Comparison of ENCODE assay signal across 10 cellular contexts in genomic region chr12:14937689-14938088, GRCh38. TPM values are rescaled to one million over a fixed set of nuclear protein-coding genes. Genes with fewer than 3 reads are reported as not detected.
DNase-seq lines count a peak whose midpoint lies in the region; ATAC-seq, FAIRE-seq and TF ChIP-seq lines count a peak whose summit lies in the region.
"Had no signal": no experiment of that assay in that cellular context is flagged by ENCODE, and none has a peak within 500 bp of the region (broad histone marks: within the 10 kb centered on the region; RNA-seq: fewer than 3 reads in every experiment).

No MANE protein-coding gene starts in this region.

- H3K4me3 ChIP-seq in GM12875 (ENCODE audit: low read depth, low read length) (no peak overlapping the region), choroid plexus epithelial cell (ENCODE audit: low read depth, low read length) (no peak overlapping the region)

- intact Hi-C loops in Right ventricle myocardium superior (cut with DNase I), result no loop called here

- FAIRE-seq in RCC 7860 (lab: Jason Lieb, UNC), result no peak
- FAIRE-seq: TTC549 had no signal

- TF ChIP-seq CTCF in GM12875 (IDR thresholded peaks at IDR 0.05; ENCODE audit: borderline replicate concordance, insufficient read depth, low read depth, low read length) (peak; percentile 48; the same call in 1 of the 2 replicates), choroid plexus epithelial cell (conservative IDR thresholded peaks at IDR 0.05; ENCODE audit: low read depth, low read length) (peak; percentile 21)

- no peak for ATAC-seq in GM21619 (IDR thresholded peaks at IDR 0.05; ENCODE audit: unreplicated experiment)
- ATAC-seq in Right ventricle myocardium superior (ENCODE audit: poor library complexity), result no peak

- DNase-seq in AML-193 (lab: John Stamatoyannopoulos, UW), result peak; percentile 27 to 39
- peak; percentile 52 for DNase-seq in NAMALWA (ENCODE audit: low spot score)
- no peak for DNase-seq in choroid plexus epithelial cell (ENCODE audit: low read depth)
- DNase-seq in kidney tubule cell (ENCODE audit: low spot score), result no peak
- no peak for DNase-seq in Right ventricle myocardium superior
- DNase-seq in RCC 7860 (ENCODE audit: low spot score), result no peak
- DNase-seq: DMS79 treated with DMSO at 0.1 percent for 48 hours had no signal

RNA-seq across cellular contexts. Expression of gene ERP27, which starts 0.6 kb away (rescaled TPM):
- total RNA-seq in Right ventricle myocardium superior, result 0.24 TPM

RNA-seq across cellular contexts. Expression of gene ARHGDIB, which starts 23.7 kb away (rescaled TPM):
- 49.9 TPM for total RNA-seq in Right ventricle myocardium superior

RNA-seq across cellular contexts. Expression of gene PDE6H, which starts 35.2 kb away (rescaled TPM):
- not detected for total RNA-seq in Right ventricle myocardium superior

RNA-seq across cellular contexts. Expression of gene MGP, which starts 52.0 kb away (rescaled TPM):
- 231 TPM for total RNA-seq in Right ventricle myocardium superior

Comparison
In these comparisons a context has a peak if more than half of its experiments do, and no peak if none do; other contexts are left out.
1. DNase-seq: peak in AML-193 (2 of 2) and NAMALWA (single experiment); none in choroid plexus epithelial cell (single experiment), kidney tubule cell (single experiment), Right ventricle myocardium superior (single experiment) and RCC 7860 (single experiment).